ENCODE assay signal across 15 cellular contexts in genomic region chr10:9009505-9009904, GRCh38.
DNase-seq lines count a peak whose midpoint lies in the region; ATAC-seq, FAIRE-seq and TF ChIP-seq lines count a peak whose summit lies in the region.
"Had no signal": no experiment of that assay in that cellular context is flagged by ENCODE, and none has a peak within 500 bp of the region (broad histone marks: within the 10 kb centered on the region; RNA-seq: fewer than 3 reads in every experiment).

No MANE protein-coding gene starts in this region.

- POLR2A ChIA-PET in endothelial cell of umbilical vein (lab: Charles Lee), result no interaction called here

- no peak for TF ChIP-seq POLR2A in endothelial cell of umbilical vein (IDR thresholded peaks at IDR 0.05; ENCODE audit: low read depth, low read length)

- H3K4me1 ChIP-seq in RWPE2 (ENCODE audit: insufficient read depth, poor library complexity, severe bottlenecking) (peaks cover 19% of the 10 kb centered on the region), endothelial cell of umbilical vein (ENCODE audit: control insufficient read depth, extremely low read depth, insufficient read depth, low read length) (peaks cover 10% of the 10 kb centered on the region)
- H3K4me1 ChIP-seq: lower lobe of right lung, uterus had no signal

- H3K4me1 Mint-ChIP-seq in activated naive CD4-positive, alpha-beta T cell treated with anti-CD3 and anti-CD28 coated beads, Interleukin-2, amount 10 ng/mL, durations not matched to agents 7 days and 5 days, result peaks cover 35% of the 10 kb centered on the region
- no peaks in the 10 kb centered on the region for H3K4me1 Mint-ChIP-seq in type B pancreatic cell (ENCODE audit: unreplicated experiment)

- no peaks in the 10 kb centered on the region for H4K20me1 ChIP-seq in endothelial cell of umbilical vein (replicated peaks; ENCODE audit: control insufficient read depth, extremely low read depth, insufficient read depth, low read length)

- H3K4me3 ChIP-seq in RWPE2 (ENCODE audit: severe bottlenecking) (no peak overlapping the region), endothelial cell of umbilical vein (replicated peaks in 1 of 3; ENCODE audit: insufficient read depth in 1 of 3, low read depth in 1 of 3, low read length in 3 of 3) (no peak overlapping the region)
- H3K4me3 ChIP-seq: lower lobe of right lung, sigmoid colon, uterus had no signal

- no peaks in the 10 kb centered on the region for H3K79me2 ChIP-seq in endothelial cell of umbilical vein (ENCODE audit: control insufficient read depth, insufficient read depth, low read length)

- H3K27me3 Mint-ChIP-seq in activated naive CD4-positive, alpha-beta T cell treated with anti-CD3 and anti-CD28 coated beads, Interleukin-2, amount 10 ng/mL, durations not matched to agents 7 days and 5 days, result no peaks in the 10 kb centered on the region
- H3K27me3 Mint-ChIP-seq in type B pancreatic cell, result no peaks in the 10 kb centered on the region

- TF ChIP-seq CTCF in RWPE2 (IDR thresholded peaks at IDR 0.05; ENCODE audit: poor library complexity, severe bottlenecking) (no peak), endothelial cell of umbilical vein (IDR thresholded peaks at IDR 0.05; ENCODE audit: extremely low read depth in 1 of 2, insufficient read depth in 1 of 2, low read depth in 1 of 2, low read length in 2 of 2) (no peak), type B pancreatic cell (conservative IDR thresholded peaks at IDR 0.05) (no peak)

- peaks cover 3% of the 10 kb centered on the region for H3K36me3 Mint-ChIP-seq in activated naive CD4-positive, alpha-beta T cell treated with anti-CD3 and anti-CD28 coated beads, Interleukin-2, amount 10 ng/mL, durations not matched to agents 7 days and 5 days
- H3K36me3 Mint-ChIP-seq in type B pancreatic cell, result no peaks in the 10 kb centered on the region

- no peak overlapping the region for H3K4me2 ChIP-seq in endothelial cell of umbilical vein (ENCODE audit: insufficient read depth, low read length)

- no peak for FAIRE-seq in endothelial cell of umbilical vein (lab: Jason Lieb, UNC)

- H3K9ac ChIP-seq in endothelial cell of umbilical vein (replicated peaks; ENCODE audit: extremely low read depth, insufficient read depth, low read length), result no peak overlapping the region

- BruUV-seq in endothelial cell of umbilical vein (replicated peaks; lab: Mats Ljungman, UMichigan), result no TSS peak

- H3K9me3 Mint-ChIP-seq in activated naive CD4-positive, alpha-beta T cell treated with anti-CD3 and anti-CD28 coated beads, Interleukin-2, amount 10 ng/mL, durations not matched to agents 7 days and 5 days, result no peaks in the 10 kb centered on the region
- peaks cover 6% of the 10 kb centered on the region for H3K9me3 Mint-ChIP-seq in type B pancreatic cell

- no peaks in the 10 kb centered on the region for H3K9me3 ChIP-seq in RWPE2 (ENCODE audit: severe bottlenecking)
- H3K9me3 ChIP-seq in endothelial cell of umbilical vein (replicated peaks; ENCODE audit: control insufficient read depth, insufficient read depth, low read length), result no peaks in the 10 kb centered on the region
- H3K9me3 ChIP-seq: lower lobe of right lung, sigmoid colon, uterus had no signal

- peak overlapping the region; percentile 75 for H3K27ac Mint-ChIP-seq in activated naive CD4-positive, alpha-beta T cell treated with anti-CD3 and anti-CD28 coated beads, Interleukin-2, amount 10 ng/mL, durations not matched to agents 7 days and 5 days
- H3K27ac Mint-ChIP-seq in type B pancreatic cell, result peak overlapping the region; percentile 81

- H2AFZ ChIP-seq in endothelial cell of umbilical vein (ENCODE audit: low read depth, low read length), result no peak overlapping the region

- peak overlapping the region; percentile 38 for H3K27ac ChIP-seq in RWPE2 (ENCODE audit: poor library complexity, severe bottlenecking)
- no peak overlapping the region for H3K27ac ChIP-seq in endothelial cell of umbilical vein (ENCODE audit: insufficient read depth, low read depth, low read length)
- H3K27ac ChIP-seq: C4-2B, lower lobe of right lung, sigmoid colon, uterus had no signal

- no peaks in the 10 kb centered on the region for H3K36me3 ChIP-seq in RWPE2 (ENCODE audit: low read depth)
- no peaks in the 10 kb centered on the region for H3K36me3 ChIP-seq in endothelial cell of umbilical vein (ENCODE audit: control insufficient read depth in 2 of 2, extremely low read depth in 1 of 2, insufficient read depth in 2 of 2, low read length in 2 of 2)
- H3K36me3 ChIP-seq: lower lobe of right lung, sigmoid colon, uterus had no signal

- CTCF ChIA-PET in activated naive CD4-positive, alpha-beta T cell treated with anti-CD3 and anti-CD28 coated beads, Interleukin-2, amount 10 ng/mL, durations not matched to agents 7 days and 5 days (lab: Charles Lee), result no interaction called here
- CTCF ChIA-PET in endothelial cell of umbilical vein (lab: Charles Lee), result no interaction called here

- ATAC-seq in RWPE2 (ENCODE audit: low read depth), result 0 out of 3 replicates have a peak, but pooled peaks have one; percentile 46
- no peak for ATAC-seq in GM21390 (IDR thresholded peaks at IDR 0.05; ENCODE audit: unreplicated experiment)
- ATAC-seq: lower lobe of right lung had no signal

- no peak overlapping the region for H3K4me3 Mint-ChIP-seq in activated naive CD4-positive, alpha-beta T cell treated with anti-CD3 and anti-CD28 coated beads, Interleukin-2, amount 10 ng/mL, durations not matched to agents 7 days and 5 days
- H3K4me3 Mint-ChIP-seq in type B pancreatic cell, result no peak overlapping the region

- H3K27me3 ChIP-seq in RWPE2 (ENCODE audit: insufficient read depth, poor library complexity, severe bottlenecking) (no peaks in the 10 kb centered on the region), endothelial cell of umbilical vein (ENCODE audit: control insufficient read depth in 2 of 2, insufficient read depth in 2 of 2, low read length in 2 of 2) (no peaks in the 10 kb centered on the region)
- H3K27me3 ChIP-seq: sigmoid colon, uterus had no signal

- dilution Hi-C loops in endothelial cell of umbilical vein (cut with MboI; ENCODE audit: extremely low pct_ligation_motif_present, low sequenced_read_pairs), result no loop called here

- H3K9me1 ChIP-seq in endothelial cell of umbilical vein (replicated peaks; ENCODE audit: control insufficient read depth, extremely low read depth, insufficient read depth, low read length), result no peaks in the 10 kb centered on the region

- intact Hi-C loops in endothelial cell of umbilical vein (cut with micrococcal nuclease), result no loop called here

- no peak for DNase-seq in activated naive CD4-positive, alpha-beta T cell treated with anti-CD3 and anti-CD28 coated beads, Interleukin-2, amount 10 ng/mL, durations not matched to agents 7 days and 5 days
- no peak for DNase-seq in activated naive CD4-positive, alpha-beta T cell treated with anti-CD3 and anti-CD28 coated beads, Interleukin-2, amount 50 U/mL, for 16 hours
- DNase-seq in RWPE2 (ENCODE audit: low spot score) (no peak), endothelial cell of umbilical vein (ENCODE audit: low read depth, low spot score) (no peak), type B pancreatic cell (ENCODE audit: extremely low spot score, unreplicated experiment) (no peak), hepatic stellate cell (ENCODE audit: low spot score) (no peak), HCEC 1CT (no peak)
- DNase-seq: aorta, Karpas-422, lower lobe of right lung, NCI-H1694 treated with DMSO at 0.1 percent for 48 hours, sigmoid colon, uterus had no signal

TF ChIP-seq in endothelial cell of umbilical vein, 7 proteins besides CTCF, POLR2A, EP300 and RAD21:
- TF ChIP-seq FOS (IDR thresholded peaks at IDR 0.05; ENCODE audit: borderline replicate concordance, insufficient read depth, low read length) (peak; percentile 6), EZH2 (IDR thresholded peaks at IDR 0.05; ENCODE audit: borderline replicate concordance, low read depth, low read length, severe bottlenecking) (no peak)
